Comparison of ENCODE assay signal across 28 cellular contexts in the genomic region with DNA sequence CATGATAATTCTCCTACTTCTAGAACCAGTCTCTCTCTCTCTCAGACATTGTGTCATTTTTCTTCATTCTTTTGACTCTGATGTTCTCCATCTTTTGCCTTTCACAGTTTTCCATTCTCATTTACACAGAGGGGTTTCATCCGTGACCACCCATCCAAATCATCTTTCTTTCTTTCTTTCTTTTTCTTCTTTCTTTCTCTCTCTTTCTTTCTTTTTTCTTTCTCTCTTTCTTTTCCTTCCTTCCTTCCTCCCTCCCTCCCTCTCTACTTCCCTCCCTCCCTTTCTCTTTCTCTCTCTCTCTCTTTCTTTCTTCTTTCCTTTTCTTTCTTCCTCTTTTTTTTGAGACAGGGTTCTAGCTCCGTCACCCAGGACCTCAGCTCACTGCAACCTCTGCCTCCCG. TPM values are rescaled to one million over a fixed set of nuclear protein-coding genes. Genes with fewer than 3 reads are reported as not detected.
"Had no signal": no experiment of that assay in that cellular context is flagged by ENCODE, and none has a peak within 500 bp of the region (broad histone marks: within the 10 kb centered on the region; RNA-seq: fewer than 3 reads in every experiment).

No MANE protein-coding gene starts in this region.

- H3K27ac ChIP-seq: left ventricle myocardium inferior, pancreas, prostate gland, skin epidermis, stomach, testis, thyroid gland, transverse colon, upper lobe of left lung, vagina had no signal

- H3K27ac Mint-ChIP-seq: naive thymus-derived CD4-positive, alpha-beta T cell; natural killer cell treated with Interleukin-12 subunit alpha and Interleukin-12 subunit beta and Interleukin-15 and Interleukin-18, amount 100 ng/mL, for 72 hours; stimulated activated naive B cell treated with anti-CD40 and anti-IgM and Interleukin-4, amounts not matched to agents 10 μg/mL and 1 μg/mL and 100 μg/mL, for 72 hours had no signal

- H3K9me3 Mint-ChIP-seq: natural killer cell treated with Interleukin-12 subunit alpha and Interleukin-12 subunit beta and Interleukin-15 and Interleukin-18, amount 100 ng/mL, for 72 hours had no signal

- H3K4me1 Mint-ChIP-seq: naive thymus-derived CD4-positive, alpha-beta T cell; stimulated activated naive B cell treated with anti-CD40 and anti-IgM and Interleukin-4, amounts not matched to agents 10 μg/mL and 1 μg/mL and 100 μg/mL, for 72 hours had no signal

- H3K4me1 ChIP-seq: left ventricle myocardium inferior, pancreas, prostate gland, stomach, testis, transverse colon, upper lobe of left lung, vagina had no signal

- H3K4me3 ChIP-seq: left ventricle myocardium inferior, lung, mucosa of descending colon, pancreas, prostate gland, skin epidermis, stomach, testis, thyroid gland, transverse colon, upper lobe of left lung, vagina had no signal

- ATAC-seq: mucosa of descending colon; naive thymus-derived CD4-positive, alpha-beta T cell; natural killer cell treated with Interleukin-12 subunit alpha and Interleukin-12 subunit beta and Interleukin-15 and Interleukin-18, amount 100 ng/mL, for 72 hours; pancreas; right cardiac atrium; sciatic nerve; stimulated activated naive B cell treated with anti-CD40 and anti-IgM and Interleukin-4, amounts not matched to agents 10 μg/mL and 1 μg/mL and 100 μg/mL, for 72 hours; stimulated activated naive CD8-positive, alpha-beta T cell treated with anti-CD3 and anti-CD28 coated beads, Interleukin-15, Interleukin-2, amounts not matched to agents 100 U/mL and 50 U/mL, for 24 hours had no signal

- H3K9me3 ChIP-seq: left ventricle myocardium inferior, mucosa of descending colon, pancreas, prostate gland, stomach, testis, thyroid gland, transverse colon, upper lobe of left lung, vagina had no signal

- H3K36me3 Mint-ChIP-seq: naive thymus-derived CD4-positive, alpha-beta T cell; natural killer cell treated with Interleukin-12 subunit alpha and Interleukin-12 subunit beta and Interleukin-15 and Interleukin-18, amount 100 ng/mL, for 72 hours; stimulated activated naive B cell treated with anti-CD40 and anti-IgM and Interleukin-4, amounts not matched to agents 10 μg/mL and 1 μg/mL and 100 μg/mL, for 72 hours had no signal

- H3K4me3 Mint-ChIP-seq: naive thymus-derived CD4-positive, alpha-beta T cell; natural killer cell treated with Interleukin-12 subunit alpha and Interleukin-12 subunit beta and Interleukin-15 and Interleukin-18, amount 100 ng/mL, for 72 hours; neural crest cell; stimulated activated naive B cell treated with anti-CD40 and anti-IgM and Interleukin-4, amounts not matched to agents 10 μg/mL and 1 μg/mL and 100 μg/mL, for 72 hours had no signal

- H3K36me3 ChIP-seq: left ventricle myocardium inferior, pancreas, prostate gland, stomach, thyroid gland, transverse colon, upper lobe of left lung, vagina had no signal

- H3K27me3 ChIP-seq: pancreas, stomach, testis, thyroid gland, transverse colon, upper lobe of left lung, vagina had no signal

- DNase-seq: islet precursor cell; left ventricle myocardium inferior; midbrain; mucosa of descending colon; naive thymus-derived CD4-positive, alpha-beta T cell; nucleus accumbens; pancreas; posterior cingulate gyrus; retina; right cardiac atrium; stimulated activated CD4-positive, alpha-beta T cell treated with anti-CD3 and anti-CD28 coated beads, Interleukin-12 subunit alpha, Interleukin-12 subunit beta, amount 100 ng/mL, for 4 hours; stimulated activated CD4-positive, alpha-beta T cell treated with anti-CD3 and anti-CD28 coated beads, Interleukin-15, amount 100 ng/mL, for 24 hours; stimulated activated CD4-positive, alpha-beta T cell treated with anti-CD3 and anti-CD28 coated beads, Interleukin-2, amount 100 ng/mL, for 24 hours; stimulated activated CD4-positive, alpha-beta T cell treated with anti-CD3 and anti-CD28 coated beads, Interleukin-4, amount 100 ng/mL, for 1 hour; stimulated activated naive B cell treated with anti-CD40 and anti-IgM and Interleukin-4, amounts not matched to agents 10 μg/mL and 1 μg/mL and 100 μg/mL, for 72 hours; stimulated activated naive CD8-positive, alpha-beta T cell treated with anti-CD3 and anti-CD28 coated beads, Interleukin-15, Interleukin-2, amounts not matched to agents 100 U/mL and 50 U/mL, for 24 hours; stomach; testis; thyroid gland; transverse colon; upper lobe of left lung had no signal

RNA-seq across cellular contexts. Expression of a gene that starts 19.9 kb away (rescaled TPM):
- polyA plus RNA-seq: naive thymus-derived CD4-positive, alpha-beta T cell had no signal
